In the genomic region with DNA sequence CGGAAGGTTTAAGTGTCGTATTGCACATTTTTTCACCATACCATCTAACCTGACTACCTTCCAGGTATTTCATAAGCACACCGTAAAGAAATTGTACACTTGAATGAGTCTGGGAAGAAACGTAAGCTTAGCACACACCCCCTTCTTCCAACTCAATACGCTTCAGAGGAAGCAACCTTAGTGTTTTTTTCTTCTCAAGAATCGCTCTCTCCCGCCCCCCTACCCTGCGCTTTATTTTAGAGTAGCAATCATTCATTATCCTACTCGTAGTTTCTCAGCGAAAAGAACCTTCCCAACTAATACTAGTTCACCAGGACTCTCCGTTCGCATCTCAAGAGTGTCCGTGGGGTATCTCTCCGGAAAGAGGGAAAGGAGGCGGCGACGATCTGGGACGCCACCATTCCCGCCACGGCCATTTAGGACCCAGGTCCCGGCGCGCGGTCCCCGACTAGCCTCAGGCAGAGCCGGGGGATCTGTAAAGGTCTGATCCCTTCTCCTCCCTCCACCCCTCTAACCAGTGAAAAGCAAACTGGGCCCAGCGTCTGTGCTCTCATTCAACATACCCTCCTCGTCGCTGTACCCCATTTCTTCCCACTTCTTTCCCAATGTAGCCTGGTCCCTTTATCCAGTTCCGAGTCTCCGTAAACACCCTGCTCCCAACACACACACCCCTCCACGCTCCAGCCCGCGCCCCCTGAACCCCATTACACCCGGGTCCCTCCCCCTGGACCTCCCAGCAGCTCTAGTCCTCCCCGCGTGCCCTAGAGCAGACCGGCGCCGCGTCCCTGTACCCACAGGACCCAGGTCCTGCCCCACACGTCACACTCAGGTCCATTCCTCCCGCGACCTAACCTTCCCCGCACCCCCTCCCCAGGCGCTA, we compare ENCODE assay signal across 8 cellular contexts. TPM values are rescaled to one million over a fixed set of nuclear protein-coding genes. Genes with fewer than 3 reads are reported as not detected.
A peak's percentile ranks its signal among the peaks of the same experiment; 100 is the strongest.
DNase-seq lines count a peak whose midpoint lies in the region; ATAC-seq and TF ChIP-seq lines count a peak whose summit lies in the region.

No MANE protein-coding gene starts in this region.

- peak overlapping the region; percentile 76 for H3K27ac ChIP-seq in CD4-positive, alpha-beta memory T cell (ENCODE audit: low read depth, low read length)
- H3K27ac ChIP-seq in ectodermal cell (ENCODE audit: insufficient read depth, low read depth, low read length, poor library complexity, severe bottlenecking) (peak overlapping the region; percentile 93), lung (ENCODE audit: low read depth in 1 of 2, low read length in 1 of 2) (peak overlapping the region; percentile 65 to 79), temporal lobe (ENCODE audit: low read depth, low read length) (peak overlapping the region; percentile 65)

- no peak for TF ChIP-seq CTCF in lung (IDR thresholded peaks at IDR 0.05; ENCODE audit: control extremely low read depth, extremely low read depth)

- no peaks in the 10 kb centered on the region for H3K9me3 ChIP-seq in CD4-positive, alpha-beta memory T cell (ENCODE audit: control insufficient read depth in 1 of 2, low read length in 2 of 2)
- H3K9me3 ChIP-seq in ectodermal cell (ENCODE audit: control insufficient read depth, low read length): no peaks in the 10 kb centered on the region
- no peaks in the 10 kb centered on the region for H3K9me3 ChIP-seq in lung (ENCODE audit: control insufficient read depth in 2 of 2, insufficient read depth in 1 of 2, low read length in 1 of 2)

- H3K27me3 ChIP-seq in CD4-positive, alpha-beta memory T cell (ENCODE audit: insufficient read depth, low read length): no peaks in the 10 kb centered on the region
- no peaks in the 10 kb centered on the region for H3K27me3 ChIP-seq in ectodermal cell (ENCODE audit: control insufficient read depth, insufficient read depth, low read length, poor library complexity, severe bottlenecking)
- no peaks in the 10 kb centered on the region for H3K27me3 ChIP-seq in lung (ENCODE audit: control insufficient read depth, insufficient read depth)

- H3K27ac Mint-ChIP-seq in CD4-positive, alpha-beta memory T cell: peak overlapping the region; percentile 82 to 100 (median 98)

- H3K36me3 ChIP-seq in CD4-positive, alpha-beta memory T cell (ENCODE audit: insufficient read depth, low read length): no peaks in the 10 kb centered on the region
- no peaks in the 10 kb centered on the region for H3K36me3 ChIP-seq in ectodermal cell (ENCODE audit: control insufficient read depth, insufficient read depth, low read length)
- H3K36me3 ChIP-seq in lung (ENCODE audit: control insufficient read depth in 2 of 2, insufficient read depth in 2 of 2, low read length in 2 of 2): no peaks in the 10 kb centered on the region

- POLR2A ChIA-PET in CD4-positive, alpha-beta memory T cell (lab: Charles Lee; ENCODE audit: partially characterized antibody): interaction anchor here (0.6 to 2.1 kb wide), 13 partner anchors 9 to 267 kb away, joined by 3 to 26 read pairs (median 5); partner anchors contain the start of genes ANXA7, CFAP70, PPP3CB and USP54

- intact Hi-C loops in CD4-positive, alpha-beta memory T cell (cut with micrococcal nuclease): loop anchor here (1.0 to 10.0 kb wide), 6 partner anchors 19 to 1202 kb away; partner anchors contain the start of genes ANXA7, KAT6B, P4HA1 and PPP3CB

- WGBS in ectodermal cell, 2 experiments: 1% methylated on average over 46 of the region's 46 CpGs
- WGBS in lung, 2 donors: 0 to 1% methylated on average over 46 of the region's 46 CpGs

- CTCF ChIA-PET in CD4-positive, alpha-beta memory T cell (lab: Charles Lee; ENCODE audit: partially characterized antibody): interaction anchor here (0.7 to 2.8 kb wide), 4 partner anchors 19 to 96 kb away, joined by 3 to 7 read pairs (median 4); no protein-coding TSS in a partner anchor

- H3K4me3 Mint-ChIP-seq in CD4-positive, alpha-beta memory T cell: peak overlapping the region; percentile 90 to 99 (median 96)

- peaks cover 5 to 26% (median 16%) of the 10 kb centered on the region in 4 donors for H3K4me1 Mint-ChIP-seq in CD4-positive, alpha-beta memory T cell

- peak overlapping the region; percentile 74 to 95 for H3K4me3 ChIP-seq in CD4-positive, alpha-beta memory T cell (ENCODE audit: low read length in 2 of 2)
- H3K4me3 ChIP-seq in ectodermal cell (ENCODE audit: insufficient read depth, low read depth, low read length) (peak overlapping the region; percentile 60), lung (peak overlapping the region; percentile 62)

- H3K4me1 ChIP-seq in CD4-positive, alpha-beta memory T cell (ENCODE audit: insufficient read depth, low read length): peaks cover 16% of the 10 kb centered on the region
- H3K4me1 ChIP-seq in ectodermal cell (ENCODE audit: control insufficient read depth, insufficient read depth, low read length): no peaks in the 10 kb centered on the region
- H3K4me1 ChIP-seq in lung (ENCODE audit: control insufficient read depth in 2 of 2, insufficient read depth in 2 of 2, low read length in 2 of 2): peaks cover 0 to 3% of the 10 kb centered on the region in 2 donors

- no peaks in the 10 kb centered on the region for H3K27me3 Mint-ChIP-seq in CD4-positive, alpha-beta memory T cell

- DNase-seq in CD4-positive, alpha-beta memory T cell: peak in 2 of 5 donors; percentile 10 to 21
- DNase-seq in RPMI8226 (peak; percentile 14), lung (ENCODE audit: low spot score) (no peak), SHP77 treated with DMSO at 0.1 percent for 48 hours (lab: John Stamatoyannopoulos, UW) (no peak)

- no peaks in the 10 kb centered on the region for H3K9me3 Mint-ChIP-seq in CD4-positive, alpha-beta memory T cell

- H3K36me3 Mint-ChIP-seq in CD4-positive, alpha-beta memory T cell: no peaks in the 10 kb centered on the region

- ATAC-seq in GM18909 (IDR thresholded peaks at IDR 0.05; ENCODE audit: poor library complexity, unreplicated experiment): peak; percentile 42
- peak; percentile 38 for ATAC-seq in HG03175 (IDR thresholded peaks at IDR 0.05; ENCODE audit: unreplicated experiment)
- ATAC-seq in lung (ENCODE audit: insufficient read depth, low FRiP score): peak; percentile 27

RNA-seq across cellular contexts. Expression of gene MYOZ1, which starts 16.0 kb away (rescaled TPM):
- not detected for total RNA-seq in CD4-positive, alpha-beta memory T cell
- not detected for polyA plus RNA-seq in CD4-positive, alpha-beta memory T cell
- 1.3 TPM for polyA plus RNA-seq in ectodermal cell (2013, experiment 1 of 4)
- 1.7 TPM for polyA plus RNA-seq in ectodermal cell (2013, experiment 2 of 4)
- 1.1 TPM for polyA plus RNA-seq in ectodermal cell (2013, experiment 3 of 4)
- polyA plus RNA-seq in ectodermal cell (2013, experiment 4 of 4): 1.1 TPM
- total RNA-seq in lung (1 to 10 TPM; 2.1 to 2.4 TPM), temporal lobe (not detected)
- polyA plus RNA-seq in lung: under 1 TPM; 0.70 to 0.98 TPM

RNA-seq across cellular contexts. Expression of gene SYNPO2L, which starts 30.6 kb away (rescaled TPM):
- not detected for total RNA-seq in CD4-positive, alpha-beta memory T cell
- polyA plus RNA-seq in CD4-positive, alpha-beta memory T cell: not detected
- polyA plus RNA-seq in ectodermal cell (2013, experiment 1 of 4): not detected
- 0.14 TPM for polyA plus RNA-seq in ectodermal cell (2013, experiment 2 of 4)
- polyA plus RNA-seq in ectodermal cell (2013, experiment 3 of 4): 0.11 TPM
- polyA plus RNA-seq in ectodermal cell (2013, experiment 4 of 4): not detected
- total RNA-seq in lung (under 1 TPM; 0.11 to 0.21 TPM), temporal lobe (not detected)
- polyA plus RNA-seq in lung: under 1 TPM; 0.10 to 0.12 TPM

RNA-seq across cellular contexts. Expression of gene USP54, which starts 34.1 kb away (rescaled TPM):
- 1 to 10 TPM; 7.4 to 7.6 TPM for total RNA-seq in CD4-positive, alpha-beta memory T cell
- polyA plus RNA-seq in CD4-positive, alpha-beta memory T cell: 1 to 10 TPM in 1 of 2 donors, under 1 TPM in 1; 0.04 to 1.4 TPM
- 53.0 TPM for polyA plus RNA-seq in ectodermal cell (2013, experiment 1 of 4)
- polyA plus RNA-seq in ectodermal cell (2013, experiment 2 of 4): 60.3 TPM
- polyA plus RNA-seq in ectodermal cell (2013, experiment 3 of 4): 36.2 TPM
- polyA plus RNA-seq in ectodermal cell (2013, experiment 4 of 4): 39.2 TPM
- total RNA-seq in lung (100 to 1,000 TPM; 102 to 165 TPM), temporal lobe (29.3 TPM)
- 10 to 100 TPM; 19.7 to 23.4 TPM for polyA plus RNA-seq in lung
